1 cellular context compared by ENCODE assay signal in genomic region chr1:173210716-173211231, GRCh38.
TF ChIP-seq lines count a peak whose summit lies in the region.

No MANE protein-coding gene starts in this region.

TF ChIP-seq in HepG2, 621 proteins besides CTCF, POLR2A, EP300 and RAD21 (continued from another document):
- TF ChIP-seq RNF219 (CRISPR knock-in tag; IDR thresholded peaks at IDR 0.05): no peak
